1 cellular context compared by ENCODE assay signal in the genomic region with DNA sequence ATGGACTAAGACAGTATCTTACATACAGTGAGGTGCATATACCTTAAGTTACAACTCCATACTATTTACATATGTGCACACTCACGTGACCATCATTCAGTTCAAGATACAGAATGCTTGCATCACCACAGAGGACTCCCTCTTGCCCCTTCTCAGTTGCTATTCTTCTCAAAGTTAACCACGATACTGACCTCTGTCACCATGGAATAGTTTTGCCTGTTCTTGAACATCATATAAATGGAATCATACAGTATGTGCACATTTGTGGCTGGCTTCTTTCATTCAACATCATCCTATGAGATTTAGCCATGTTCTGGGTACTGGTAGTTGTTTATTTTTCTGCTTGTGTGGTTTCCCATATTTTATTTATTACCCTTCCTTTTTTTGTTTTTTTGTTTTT.
TF ChIP-seq lines count a peak whose summit lies in the region.

No MANE protein-coding gene starts in this region.

TF ChIP-seq in HepG2, 621 proteins besides CTCF, POLR2A, EP300 and RAD21:
- TF ChIP-seq TMF1 (CRISPR knock-in tag; IDR thresholded peaks at IDR 0.05; ENCODE audit: low read depth) (no peak), YEATS4 (CRISPR knock-in tag; IDR thresholded peaks at IDR 0.05; ENCODE audit: borderline replicate concordance) (no peak), ZNF12 (CRISPR knock-in tag; IDR thresholded peaks at IDR 0.05) (0 out of 2 replicates have a peak, but pooled peaks have one; percentile 52)
